1 cellular context compared by ENCODE assay signal in genomic region chr12:122062832-122063690, GRCh38.
TF ChIP-seq lines count a peak whose summit lies in the region.

No MANE protein-coding gene starts in this region.

TF ChIP-seq in HepG2, 621 proteins besides CTCF, POLR2A, EP300 and RAD21 (continued from another document and continues in another):
- TF ChIP-seq MXD3 (CRISPR knock-in tag; IDR thresholded peaks at IDR 0.05) (no peak), ZNF891 (CRISPR knock-in tag; IDR thresholded peaks at IDR 0.05) (0 out of 2 replicates have a peak, but pooled peaks have one; percentile 28), ATF1 (CRISPR knock-in tag; IDR thresholded peaks at IDR 0.05) (no peak), SRF (IDR thresholded peaks at IDR 0.05; ENCODE audit: low read depth, low read length) (no peak), PHF20 (CRISPR knock-in tag; IDR thresholded peaks at IDR 0.05) (no peak), NFKB2 (CRISPR knock-in tag; IDR thresholded peaks at IDR 0.05; ENCODE audit: borderline replicate concordance) (no peak; the same call in 1 of the 2 replicates), ZNF580 (CRISPR knock-in tag; IDR thresholded peaks at IDR 0.05; ENCODE audit: borderline replicate concordance, low read depth) (no peak), ZNF709 (CRISPR knock-in tag; IDR thresholded peaks at IDR 0.05) (no peak), TAF1 (CRISPR knock-in tag; IDR thresholded peaks at IDR 0.05) (peak; percentile 34; the same call in 1 of the 2 replicates), ZFP82 (CRISPR knock-in tag; IDR thresholded peaks at IDR 0.05; ENCODE audit: borderline replicate concordance) (no peak; the same call in 1 of the 2 replicates), KLF16 (CRISPR knock-in tag; IDR thresholded peaks at IDR 0.05) (0 out of 4 replicates have a peak, but pooled peaks of 1 of the 2 experiments have one; percentile 30), ARHGAP35 (CRISPR knock-in tag; IDR thresholded peaks at IDR 0.05; ENCODE audit: borderline replicate concordance) (no peak), ZNF124 (CRISPR knock-in tag; IDR thresholded peaks at IDR 0.05) (no peak), ZNF678 (CRISPR knock-in tag; IDR thresholded peaks at IDR 0.05) (no peak), CENPT (CRISPR knock-in tag; IDR thresholded peaks at IDR 0.05; ENCODE audit: low read depth) (no peak), ZNF768 (CRISPR knock-in tag; IDR thresholded peaks at IDR 0.05) (no peak), SOX5 (CRISPR knock-in tag; IDR thresholded peaks at IDR 0.05; ENCODE audit: borderline replicate concordance) (0 out of 2 replicates have a peak, but pooled peaks have one; percentile 28), REST (IDR thresholded peaks at IDR 0.05; ENCODE audit: borderline replicate concordance in 1 of 2, low read depth in 1 of 2, low read length in 2 of 2) (no peak; a peak in 1 of 4 replicates), HHEX (CRISPR knock-in tag; IDR thresholded peaks at IDR 0.05) (no peak), CBFB (CRISPR knock-in tag; IDR thresholded peaks at IDR 0.05) (no peak), MXI1 (IDR thresholded peaks at IDR 0.05; ENCODE audit: borderline replicate concordance, low read depth, low read length) (no peak), SATB2 (CRISPR knock-in tag; IDR thresholded peaks at IDR 0.05) (no peak), ZNF576 (CRISPR knock-in tag; IDR thresholded peaks at IDR 0.05) (no peak), RNF2 (conservative IDR thresholded peaks at IDR 0.05; ENCODE audit: low read depth) (no peak), TMF1 (CRISPR knock-in tag; IDR thresholded peaks at IDR 0.05; ENCODE audit: low read depth) (0 out of 2 replicates have a peak, but pooled peaks have one; percentile 10), ZNF343 (CRISPR knock-in tag; IDR thresholded peaks at IDR 0.05) (no peak), FOXO4 (CRISPR knock-in tag; conservative IDR thresholded peaks at IDR 0.05) (no peak), SRSF1 (optimal IDR thresholded peaks at IDR 0.05; ENCODE audit: low read depth, low read length) (no peak), ZFP91 (CRISPR knock-in tag; IDR thresholded peaks at IDR 0.05; ENCODE audit: borderline replicate concordance) (peak; percentile 50; the same call in 1 of the 2 replicates), TOE1 (CRISPR knock-in tag; IDR thresholded peaks at IDR 0.05) (no peak), U2AF2 (IDR thresholded peaks at IDR 0.05; ENCODE audit: low read depth, low read length) (no peak), NR2F1 (CRISPR knock-in tag; IDR thresholded peaks at IDR 0.05) (peak; percentile 75 to 85), SAFB2 (CRISPR knock-in tag; IDR thresholded peaks at IDR 0.05; ENCODE audit: borderline replicate concordance, low read depth) (no peak), EZH2 (conservative IDR thresholded peaks at IDR 0.05; ENCODE audit: low read depth, low read length) (no peak), TSC22D2 (CRISPR knock-in tag; IDR thresholded peaks at IDR 0.05; ENCODE audit: borderline replicate concordance) (no peak), GPBP1L1 (CRISPR knock-in tag; IDR thresholded peaks at IDR 0.05) (no peak), TCF7 (IDR thresholded peaks at IDR 0.05; ENCODE audit: low read depth) (no peak), ZBTB38 (CRISPR knock-in tag; IDR thresholded peaks at IDR 0.05) (no peak), ZBTB46 (CRISPR knock-in tag; IDR thresholded peaks at IDR 0.05; ENCODE audit: borderline replicate concordance) (no peak), PHF5A (CRISPR knock-in tag; IDR thresholded peaks at IDR 0.05; ENCODE audit: low read depth, unreplicated experiment) (no peak), GATA4 (IDR thresholded peaks at IDR 0.05; ENCODE audit: borderline replicate concordance, low read depth) (no peak), ZNF761 (CRISPR knock-in tag; conservative IDR thresholded peaks at IDR 0.05) (no peak), ATF5 (CRISPR knock-in tag; IDR thresholded peaks at IDR 0.05; ENCODE audit: low read depth) (no peak), MED13 (CRISPR knock-in tag; IDR thresholded peaks at IDR 0.05) (no peak), ZNF501 (CRISPR knock-in tag; IDR thresholded peaks at IDR 0.05) (no peak; the same call in 1 of the 2 replicates), ZNF646 (CRISPR knock-in tag; IDR thresholded peaks at IDR 0.05) (no peak), PRPF4 (IDR thresholded peaks at IDR 0.05; ENCODE audit: low read depth, low read length, poor library complexity, severe bottlenecking) (no peak), RFXAP (CRISPR knock-in tag; IDR thresholded peaks at IDR 0.05; ENCODE audit: borderline replicate concordance) (no peak)
